ENCODE assay signal across 8 cellular contexts in the genomic region with DNA sequence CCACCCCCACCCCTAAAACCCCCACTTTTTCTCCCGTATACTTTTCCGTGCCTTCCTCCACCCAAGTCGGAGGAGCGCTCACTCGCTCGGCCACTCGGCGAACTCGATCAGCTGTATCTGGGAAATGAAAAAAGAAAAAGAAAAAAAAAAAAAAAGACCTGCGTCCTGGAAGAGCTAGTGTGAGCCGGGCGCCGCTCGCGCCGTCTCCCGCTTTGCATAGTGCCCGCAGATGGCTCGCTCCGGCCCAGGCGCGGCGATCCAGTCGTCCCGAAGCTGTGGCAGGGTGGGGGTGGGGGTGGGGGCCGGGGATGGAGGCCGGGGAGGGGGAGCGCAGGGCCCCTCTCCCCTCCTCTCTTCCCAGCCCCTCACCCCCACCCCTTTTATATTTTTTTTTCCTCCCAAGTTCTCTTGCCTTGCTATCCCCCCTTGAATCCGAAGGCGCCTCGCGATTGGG. TPM values are rescaled to one million over a fixed set of nuclear protein-coding genes. Genes with fewer than 3 reads are reported as not detected.
A peak's percentile ranks its signal among the peaks of the same experiment; 100 is the strongest.
DNase-seq lines count a peak whose midpoint lies in the region; ATAC-seq lines count a peak whose summit lies in the region.

No MANE protein-coding gene starts in this region.

- ATAC-seq in HG03432 (IDR thresholded peaks at IDR 0.05; ENCODE audit: unreplicated experiment), result peak; percentile 35
- ATAC-seq in activated naive CD4-positive, alpha-beta T cell treated with anti-CD3 and anti-CD28 coated beads, Interleukin-2, amount 50 U/mL, for 72 hours, result peak; percentile 32 to 41
- peak; percentile 37 for ATAC-seq in stimulated activated memory B cell treated with anti-CD40 and anti-IgM and Interleukin-4, amounts not matched to agents 10 μg/mL and 1 μg/mL and 100 μg/mL, for 72 hours

- no peaks in the 10 kb centered on the region for H3K36me3 Mint-ChIP-seq in activated naive CD4-positive, alpha-beta T cell treated with anti-CD3 and anti-CD28 coated beads, Interleukin-2, amount 50 U/mL, for 24 hours
- peaks cover 8 to 21% of the 10 kb centered on the region in 2 donors for H3K36me3 Mint-ChIP-seq in activated naive CD4-positive, alpha-beta T cell treated with anti-CD3 and anti-CD28 coated beads, Interleukin-2, amount 50 U/mL, for 72 hours
- H3K36me3 Mint-ChIP-seq in stimulated activated memory B cell treated with anti-CD40 and anti-IgM and Interleukin-4, amounts not matched to agents 10 μg/mL and 1 μg/mL and 100 μg/mL, for 72 hours, result peaks cover 9% of the 10 kb centered on the region

- H3K27me3 ChIP-seq in iPS DF 6.9 (ENCODE audit: control insufficient read depth, insufficient read depth, low read length), result peaks cover 43% of the 10 kb centered on the region

- H3K27ac Mint-ChIP-seq in activated naive CD4-positive, alpha-beta T cell treated with anti-CD3 and anti-CD28 coated beads, Interleukin-2, amount 50 U/mL, for 24 hours, result peak overlapping the region; percentile 60
- peak overlapping the region in 1 of 2 donors; percentile 32 for H3K27ac Mint-ChIP-seq in activated naive CD4-positive, alpha-beta T cell treated with anti-CD3 and anti-CD28 coated beads, Interleukin-2, amount 50 U/mL, for 72 hours
- H3K27ac Mint-ChIP-seq in stimulated activated memory B cell treated with anti-CD40 and anti-IgM and Interleukin-4, amounts not matched to agents 10 μg/mL and 1 μg/mL and 100 μg/mL, for 72 hours, result peak overlapping the region; percentile 70

- no peaks in the 10 kb centered on the region for H3K36me3 ChIP-seq in iPS DF 6.9 (ENCODE audit: control insufficient read depth, insufficient read depth, low read length)

- H3K9me3 ChIP-seq in iPS DF 6.9 (ENCODE audit: control insufficient read depth, insufficient read depth, low read length), result no peaks in the 10 kb centered on the region

- H3K4me1 Mint-ChIP-seq in activated naive CD4-positive, alpha-beta T cell treated with anti-CD3 and anti-CD28 coated beads, Interleukin-2, amount 50 U/mL, for 24 hours, result peaks cover 61% of the 10 kb centered on the region
- H3K4me1 Mint-ChIP-seq in stimulated activated memory B cell treated with anti-CD40 and anti-IgM and Interleukin-4, amounts not matched to agents 10 μg/mL and 1 μg/mL and 100 μg/mL, for 72 hours, result peaks cover 35% of the 10 kb centered on the region

- WGBS in iPS DF 6.9 (ENCODE audit: insufficient coverage, insufficient read length), result no CpG with 5 or more reads among the region's 32 CpGs

- peak overlapping the region; percentile 26; the same call in 1 of the 2 replicates for H3K4me3 ChIP-seq in iPS DF 6.9 (ENCODE audit: low read length)

- peak overlapping the region; percentile 93 for H3K4me3 Mint-ChIP-seq in activated naive CD4-positive, alpha-beta T cell treated with anti-CD3 and anti-CD28 coated beads, Interleukin-2, amount 50 U/mL, for 24 hours
- H3K4me3 Mint-ChIP-seq in stimulated activated memory B cell treated with anti-CD40 and anti-IgM and Interleukin-4, amounts not matched to agents 10 μg/mL and 1 μg/mL and 100 μg/mL, for 72 hours, result peak overlapping the region; percentile 86

- H3K27me3 Mint-ChIP-seq in activated naive CD4-positive, alpha-beta T cell treated with anti-CD3 and anti-CD28 coated beads, Interleukin-2, amount 50 U/mL, for 24 hours, result peaks cover 69% of the 10 kb centered on the region
- peaks cover 83% of the 10 kb centered on the region for H3K27me3 Mint-ChIP-seq in stimulated activated memory B cell treated with anti-CD40 and anti-IgM and Interleukin-4, amounts not matched to agents 10 μg/mL and 1 μg/mL and 100 μg/mL, for 72 hours

- H3K4me1 ChIP-seq in iPS DF 6.9 (ENCODE audit: control insufficient read depth, insufficient read depth, low read length), result peaks cover 6% of the 10 kb centered on the region

- peaks cover 5% of the 10 kb centered on the region for H3K9me3 Mint-ChIP-seq in activated naive CD4-positive, alpha-beta T cell treated with anti-CD3 and anti-CD28 coated beads, Interleukin-2, amount 50 U/mL, for 24 hours
- H3K9me3 Mint-ChIP-seq in activated naive CD4-positive, alpha-beta T cell treated with anti-CD3 and anti-CD28 coated beads, Interleukin-2, amount 50 U/mL, for 72 hours, result no peaks in the 10 kb centered on the region
- peaks cover 9% of the 10 kb centered on the region for H3K9me3 Mint-ChIP-seq in stimulated activated memory B cell treated with anti-CD40 and anti-IgM and Interleukin-4, amounts not matched to agents 10 μg/mL and 1 μg/mL and 100 μg/mL, for 72 hours

- H3K27ac ChIP-seq in iPS DF 6.9 (ENCODE audit: low read length), result no peak overlapping the region

- DNase-seq in activated naive CD4-positive, alpha-beta T cell treated with Interleukin-2 at 50 U/mL for 16 hours, result no peak
- DNase-seq in activated naive CD4-positive, alpha-beta T cell treated with anti-CD3 and anti-CD28 coated beads, Interleukin-2, amount 50 U/mL, for 72 hours (ENCODE audit: low spot score in 2 of 2), result no peak
- DNase-seq in iPS DF 6.9 (ENCODE audit: low read depth, low spot score) (no peak), NCI-H1092 treated with DMSO at 0.1 percent for 48 hours (lab: John Stamatoyannopoulos, UW) (no peak), NCI-H345 (lab: John Stamatoyannopoulos, UW) (no peak)

RNA-seq across cellular contexts. Expression of a gene that starts 0.3 kb away (rescaled TPM):
- under 1 TPM; 0.08 to 0.34 TPM for total RNA-seq in activated naive CD4-positive, alpha-beta T cell treated with anti-CD3 and anti-CD28 coated beads, Interleukin-2, amount 50 U/mL, for 72 hours
